9 cellular contexts compared by ENCODE assay signal in the genomic region with DNA sequence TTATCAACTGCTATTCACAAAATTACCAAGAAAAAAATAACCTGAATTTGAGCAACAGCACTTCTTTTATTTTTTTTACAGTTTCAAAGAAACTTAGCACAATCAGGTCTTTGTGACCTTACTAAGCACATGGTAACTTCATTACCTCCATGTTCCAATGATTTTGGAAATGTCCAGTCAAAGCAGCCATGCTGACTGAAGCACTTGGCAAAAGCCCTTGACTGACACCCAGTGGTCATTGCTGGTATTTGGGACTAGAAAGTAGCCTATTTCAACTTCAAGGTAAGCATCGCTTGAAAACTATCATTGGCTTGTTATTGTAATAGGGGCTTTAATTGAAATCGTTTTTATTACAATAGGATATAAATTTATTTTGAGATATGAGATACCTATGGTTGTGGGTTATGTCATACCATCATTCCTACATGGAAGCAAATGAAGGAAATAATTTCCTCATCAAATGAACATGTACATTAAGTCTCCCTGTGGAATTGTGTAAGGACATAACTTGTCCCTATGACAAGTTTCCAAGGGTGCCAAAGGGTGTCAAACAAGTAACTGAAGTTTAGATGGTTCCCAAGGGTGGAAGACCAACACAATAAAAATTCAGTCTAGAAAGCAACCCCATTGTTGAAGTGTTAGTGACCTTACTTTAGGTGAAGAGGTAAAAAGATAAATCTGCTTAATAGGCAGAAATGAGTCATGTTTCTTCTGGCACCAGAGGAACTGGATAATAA. TPM values are rescaled to one million over a fixed set of nuclear protein-coding genes. Genes with fewer than 3 reads are reported as not detected.
A peak's percentile ranks its signal among the peaks of the same experiment; 100 is the strongest.
DNase-seq lines count a peak whose midpoint lies in the region; ATAC-seq and TF ChIP-seq lines count a peak whose summit lies in the region.
"Had no signal": no experiment of that assay in that cellular context is flagged by ENCODE, and none has a peak within 500 bp of the region (broad histone marks: within the 10 kb centered on the region; RNA-seq: fewer than 3 reads in every experiment).

No MANE protein-coding gene starts in this region.

- H3K9me3 ChIP-seq in upper lobe of left lung = no peaks in the 10 kb centered on the region

- ATAC-seq in GM18508 (IDR thresholded peaks at IDR 0.05; ENCODE audit: insufficient read depth, unreplicated experiment) (peak; percentile 72), HG02870 (IDR thresholded peaks at IDR 0.05; ENCODE audit: unreplicated experiment) (peak; percentile 83), upper lobe of left lung (ENCODE audit: low FRiP score in 2 of 2) (peak in 1 of 2 donors; percentile 67)

- H3K27me3 ChIP-seq in upper lobe of left lung = no peaks in the 10 kb centered on the region

- no peak overlapping the region for H3K4me3 ChIP-seq in upper lobe of left lung

- H3K36me3 ChIP-seq in upper lobe of left lung = no peaks in the 10 kb centered on the region

- DNase-seq in Ammon's horn (ENCODE audit: low spot score) (peak; percentile 70), NCI-H1105 treated with DMSO at 0.1 percent for 48 hours (lab: John Stamatoyannopoulos, UW) (peak; percentile 35), epidermal melanocyte (ENCODE audit: insufficient read length, low spot score) (peak; percentile 24), myocyte (ENCODE audit: low read depth) (peak; percentile 78), upper lobe of left lung (peak in 1 of 2 donors; percentile 31)

- peak; percentile 99 for TF ChIP-seq CTCF in VCaP (conservative IDR thresholded peaks at IDR 0.05)
- peak in 5 of 6 experiments; percentile 48 to 62 (median 59) for TF ChIP-seq CTCF in upper lobe of left lung (IDR thresholded peaks at IDR 0.05)

- no peak for TF ChIP-seq POLR2A in upper lobe of left lung (IDR thresholded peaks at IDR 0.05)

- WGBS in upper lobe of left lung, 2 donors = 12 to 20% methylated on average over 2 of the region's 2 CpGs

- H3K4me1 ChIP-seq in upper lobe of left lung = no peaks in the 10 kb centered on the region

- no peak for TF ChIP-seq EP300 in upper lobe of left lung (IDR thresholded peaks at IDR 0.05)

- no peak overlapping the region for H3K27ac ChIP-seq in VCaP
- H3K27ac ChIP-seq in upper lobe of left lung = no peak overlapping the region

RNA-seq across cellular contexts. Expression of a gene that starts 15.2 kb away (rescaled TPM):
- 0.16 TPM in 1 of 2 replicates, not detected in the other for total RNA-seq in myocyte
- polyA plus RNA-seq in myocyte (2012) = 0.11 TPM
- not detected for total RNA-seq in upper lobe of left lung
- total RNA-seq: T-helper 1 cell treated with Interleukin-12 subunit alpha and Interleukin-12 subunit beta and Interleukin-4 antibody, amounts not matched to agents 30 ng/mL and 1 ng/mL, for 36 hours had no signal
